ENCODE assay signal across 14 cellular contexts in the genomic region with DNA sequence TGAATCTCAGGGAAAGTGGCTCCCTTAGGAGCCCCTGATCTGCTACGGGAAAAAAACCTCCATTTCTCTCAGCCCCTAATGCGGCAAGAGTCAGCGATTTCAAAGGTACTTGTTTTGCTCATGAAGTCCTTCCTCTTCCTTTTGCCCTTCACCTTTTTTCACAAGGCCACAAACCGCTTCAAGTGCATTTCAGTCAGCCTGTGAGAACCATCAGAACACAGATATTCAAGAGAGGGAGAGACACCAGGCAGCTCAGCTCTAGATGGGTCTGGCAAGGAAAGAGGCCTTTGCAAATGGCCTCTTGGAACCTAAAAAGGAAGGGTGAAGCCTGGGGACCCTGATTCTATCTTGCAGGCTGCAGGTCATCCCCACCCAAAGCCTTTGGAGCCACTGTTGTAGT.
DNase-seq lines count a peak whose midpoint lies in the region; ATAC-seq, FAIRE-seq and TF ChIP-seq lines count a peak whose summit lies in the region.
"Had no signal": no experiment of that assay in that cellular context is flagged by ENCODE, and none has a peak within 500 bp of the region (broad histone marks: within the 10 kb centered on the region; RNA-seq: fewer than 3 reads in every experiment).

No MANE protein-coding gene starts in this region.

- no peak overlapping the region for H3K4me3 Mint-ChIP-seq in activated T-cell treated with anti-CD3 and anti-CD28 coated beads, Interleukin-2, amount 50 U/mL, for 24 hours

- peaks cover 0 to 27% (median 20%) of the 10 kb centered on the region in 3 donors for H3K4me1 ChIP-seq in esophagus squamous epithelium
- H3K4me1 ChIP-seq in psoas muscle = peaks cover 78% of the 10 kb centered on the region
- peaks cover 20 to 36% of the 10 kb centered on the region in 2 donors for H3K4me1 ChIP-seq in aorta (ENCODE audit: control insufficient read depth in 1 of 2, insufficient read depth in 2 of 2, low read length in 2 of 2)

- no peaks in the 10 kb centered on the region for H3K9me3 Mint-ChIP-seq in activated T-cell treated with anti-CD3 and anti-CD28 coated beads, Interleukin-2, amount 50 U/mL, for 24 hours

- no peaks in the 10 kb centered on the region for H3K36me3 Mint-ChIP-seq in activated T-cell treated with anti-CD3 and anti-CD28 coated beads, Interleukin-2, amount 50 U/mL, for 24 hours (ENCODE audit: low read depth)

- DNase-seq in Right ventricle myocardium inferior (ENCODE audit: missing footprints) = no peak
- DNase-seq in cardiac septum (ENCODE audit: low spot score) = no peak
- no peak for DNase-seq in esophagus squamous epithelium (lab: John Stamatoyannopoulos, UW)
- DNase-seq in psoas muscle = no peak
- no peak for DNase-seq in aorta
- DNase-seq in activated T-cell treated with anti-CD3 and anti-CD28 coated beads, Interleukin-2, amount 50 U/mL, for 24 hours = no peak
- DNase-seq in GM12892 (ENCODE audit: insufficient read length) = no peak
- no peak for DNase-seq in NK-92 (lab: John Stamatoyannopoulos, UW; ENCODE audit: unreplicated experiment)
- DNase-seq: central memory CD4-positive, alpha-beta T cell; NCI-H1105 treated with DMSO at 0.1 percent for 48 hours; NCI-H526 treated with DMSO at 0.1 percent for 48 hours; SIG-M5 had no signal

- 49 to 66% methylated on average over 4 of the region's 4 CpGs for WGBS in esophagus squamous epithelium, 2 donors
- WGBS in psoas muscle, 3 donors = 61 to 68% (median 64%) methylated on average over 4 of the region's 4 CpGs
- WGBS in aorta, 2 donors = 51 to 58% methylated on average over 4 of the region's 4 CpGs

- H3K27me3 Mint-ChIP-seq in activated T-cell treated with anti-CD3 and anti-CD28 coated beads, Interleukin-2, amount 50 U/mL, for 24 hours = peaks cover 1% of the 10 kb centered on the region

- ATAC-seq in Right ventricle myocardium inferior = peak; percentile 42
- peak in 3 of 4 donors; percentile 11 to 43 (median 18) for ATAC-seq in psoas muscle
- peak; percentile 16 for ATAC-seq in aorta (ENCODE audit: low FRiP score)

- TF ChIP-seq POLR2A in esophagus squamous epithelium (IDR thresholded peaks at IDR 0.05) = no peak
- no peak for TF ChIP-seq POLR2A in GM12892 (IDR thresholded peaks at IDR 0.05; ENCODE audit: low read depth, low read length)

- H3K27ac ChIP-seq in esophagus squamous epithelium = peak overlapping the region in 3 of 4 donors; percentile 47 to 87 (median 73)
- H3K27ac ChIP-seq in psoas muscle = peak overlapping the region; percentile 89
- H3K27ac ChIP-seq in aorta (ENCODE audit: low read depth in 1 of 2, low read length in 2 of 2) = peak overlapping the region; percentile 79 to 97
- H3K27ac ChIP-seq: HL-60, neutrophil had no signal

- peaks cover 18% of the 10 kb centered on the region for H3K4me1 Mint-ChIP-seq in activated T-cell treated with anti-CD3 and anti-CD28 coated beads, Interleukin-2, amount 50 U/mL, for 24 hours (ENCODE audit: low read depth)

- intact Hi-C loops in Right ventricle myocardium inferior (cut with DNase I) (no loop called here), cardiac septum (cut with DNase I) (no loop called here), esophagus squamous epithelium (cut with DNase I) (no loop called here), psoas muscle (cut with DNase I) (no loop called here), aorta (cut with DNase I) (loop anchor here in 1 of 2 donors (5.0 kb wide), 1 partner anchor 60 kb away; no protein-coding TSS in a partner anchor)

- FAIRE-seq in GM12892 (lab: Jason Lieb, UNC) = no peak

- H3K9me3 ChIP-seq in esophagus squamous epithelium (no peaks in the 10 kb centered on the region), psoas muscle (no peaks in the 10 kb centered on the region), aorta (ENCODE audit: control insufficient read depth, low read length) (no peaks in the 10 kb centered on the region)
- H3K9me3 ChIP-seq: neutrophil had no signal

- H3K27ac Mint-ChIP-seq in activated T-cell treated with anti-CD3 and anti-CD28 coated beads, Interleukin-2, amount 50 U/mL, for 24 hours = no peak overlapping the region

- no peak for TF ChIP-seq CTCF in esophagus squamous epithelium (IDR thresholded peaks at IDR 0.05)
- no peak for TF ChIP-seq CTCF in psoas muscle (IDR thresholded peaks at IDR 0.05)

- H3K36me3 ChIP-seq in esophagus squamous epithelium = no peaks in the 10 kb centered on the region
- H3K36me3 ChIP-seq in psoas muscle (ENCODE audit: insufficient read depth in 1 of 2, low read depth in 1 of 2) = no peaks in the 10 kb centered on the region
- H3K36me3 ChIP-seq in aorta (ENCODE audit: control insufficient read depth in 1 of 2, insufficient read depth in 2 of 2, low read length in 1 of 2) = no peaks in the 10 kb centered on the region
- H3K36me3 ChIP-seq: neutrophil had no signal

- H3K4me3 ChIP-seq in esophagus squamous epithelium (no peak overlapping the region), psoas muscle (peak overlapping the region; percentile 12), aorta (ENCODE audit: low read length in 2 of 2) (no peak overlapping the region)

- no peaks in the 10 kb centered on the region for H3K27me3 ChIP-seq in esophagus squamous epithelium
- no peaks in the 10 kb centered on the region for H3K27me3 ChIP-seq in psoas muscle (ENCODE audit: insufficient read depth in 3 of 3, low read length in 2 of 3)
- H3K27me3 ChIP-seq in aorta (ENCODE audit: control insufficient read depth in 1 of 2, insufficient read depth in 2 of 2, low read length in 1 of 2) = no peaks in the 10 kb centered on the region
- H3K27me3 ChIP-seq: neutrophil had no signal
